In genomic region chr5:122507581-122507980, GRCh38 we compare ENCODE assay signal across 1 cellular context.
TF ChIP-seq lines count a peak whose summit lies in the region.

No MANE protein-coding gene starts in this region.

TF ChIP-seq in IMR-90, 13 proteins besides CTCF, POLR2A, EP300 and RAD21 (continued from another document):
- TF ChIP-seq ELK1 (IDR thresholded peaks at IDR 0.05; ENCODE audit: borderline replicate concordance, low read depth, low read length) (no peak), MXI1 (IDR thresholded peaks at IDR 0.05; ENCODE audit: borderline replicate concordance, low read depth, low read length) (no peak), CEBPB (IDR thresholded peaks at IDR 0.05; ENCODE audit: low read depth, low read length) (no peak)
TF ChIP-seq in IMR-90: peak in this region for 0.
